14 cellular contexts compared by ENCODE assay signal in the genomic region with DNA sequence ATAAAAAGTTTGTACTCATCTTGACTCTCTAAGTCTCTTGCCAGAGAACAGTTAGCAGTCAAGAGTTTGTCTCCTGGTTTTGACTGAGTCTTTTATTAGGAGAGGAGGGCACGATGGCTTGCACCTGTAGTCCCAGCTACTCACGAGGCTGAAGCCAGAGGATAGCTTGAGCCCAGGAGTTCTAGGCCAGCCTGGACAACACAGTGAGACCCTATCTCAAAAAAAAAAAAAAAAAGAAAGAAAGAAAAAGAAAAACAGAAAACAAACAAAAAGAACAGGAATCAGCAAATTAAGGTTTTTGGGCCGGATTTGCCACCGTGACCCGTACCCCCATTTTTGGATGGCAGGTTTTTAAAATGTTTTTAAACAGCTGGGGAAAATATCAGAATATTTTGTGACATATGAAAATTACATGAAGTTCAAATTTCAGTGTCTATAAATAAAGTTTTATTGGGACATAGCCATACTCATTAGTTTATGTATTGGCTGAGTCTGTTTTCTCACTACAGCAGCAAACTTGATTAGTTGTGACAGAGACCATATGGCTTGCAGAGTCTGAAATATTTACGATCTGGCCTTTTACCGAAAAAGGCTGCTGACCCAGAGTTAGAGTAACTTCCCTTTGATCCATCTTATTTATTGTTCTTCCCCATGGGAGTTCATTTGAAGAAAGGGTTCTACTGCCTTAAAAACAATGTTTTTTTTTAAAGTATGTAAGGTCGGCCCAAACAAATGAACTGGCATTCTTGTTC. TPM values are rescaled to one million over a fixed set of nuclear protein-coding genes. Genes with fewer than 3 reads are reported as not detected.
DNase-seq lines count a peak whose midpoint lies in the region; ATAC-seq, FAIRE-seq and TF ChIP-seq lines count a peak whose summit lies in the region.
"Had no signal": no experiment of that assay in that cellular context is flagged by ENCODE, and none has a peak within 500 bp of the region (broad histone marks: within the 10 kb centered on the region; RNA-seq: fewer than 3 reads in every experiment).

No MANE protein-coding gene starts in this region.

- H3K4me2 ChIP-seq in A549 (peak overlapping the region; percentile 21; the same call in 2 of the 3 replicates), GM12878 (ENCODE audit: control insufficient read depth, insufficient read depth) (no peak overlapping the region)

- no peak overlapping the region for H2AFZ ChIP-seq in GM12878 (ENCODE audit: control insufficient read depth, low read depth, low read length)

- DNase-seq in A549 (ENCODE audit: low read depth in 1 of 2, low spot score in 1 of 2), result no peak
- no peak for DNase-seq in GM12878 (ENCODE audit: low read depth, low spot score)
- peak; percentile 82 for DNase-seq in left kidney (ENCODE audit: low read depth, low spot score)
- no peak for DNase-seq in HuH-7.5 (ENCODE audit: low spot score)
- no peak for DNase-seq in kidney
- no peak for DNase-seq in activated CD8-positive, alpha-beta memory T cell treated with anti-CD3 and anti-CD28 coated beads, Interleukin-2, amount 10 ng/mL, durations not matched to agents 7 days and 5 days
- DNase-seq: NCI-H1092, NCI-H2227 treated with DMSO at 0.1 percent for 48 hours, OCI-M1 had no signal

- TF ChIP-seq CTCF in A549 (IDR thresholded peaks at IDR 0.05), result no peak
- TF ChIP-seq CTCF in HEK293 (tag by site-specific recombination; IDR thresholded peaks at IDR 0.05), result no peak
- TF ChIP-seq CTCF in GM12878 (IDR thresholded peaks at IDR 0.05 in 2 of 3, conservative IDR thresholded peaks at IDR 0.05 in 1 of 3; ENCODE audit: control insufficient read depth in 2 of 3, extremely low read depth in 1 of 3, insufficient read depth in 1 of 3, low read depth in 3 of 3, low read length in 3 of 3), result no peak
- TF ChIP-seq CTCF in kidney (IDR thresholded peaks at IDR 0.05; ENCODE audit: borderline replicate concordance, extremely low read depth, insufficient read depth), result no peak

- no peak overlapping the region for H3K4me3 Mint-ChIP-seq in activated CD8-positive, alpha-beta memory T cell treated with anti-CD3 and anti-CD28 coated beads, Interleukin-2, amount 10 ng/mL, durations not matched to agents 7 days and 5 days

- no peak for TF ChIP-seq EP300 in A549 (IDR thresholded peaks at IDR 0.05)
- TF ChIP-seq EP300 in GM12878 (IDR thresholded peaks at IDR 0.05; ENCODE audit: borderline replicate concordance in 1 of 2, control insufficient read depth in 1 of 2, low read depth in 2 of 2, low read length in 2 of 2), result no peak

- H3K4me3 ChIP-seq in A549 (no peak overlapping the region), HEK293 (ENCODE audit: low read depth, low read length) (no peak overlapping the region), GM12878 (no peak overlapping the region), kidney (ENCODE audit: low read length in 2 of 2) (no peak overlapping the region)
- H3K4me3 ChIP-seq: esophagus muscularis mucosa had no signal

- no TSS peak for BruUV-seq in GM12878 (replicated peaks; lab: Mats Ljungman, UMichigan)

- H3K27me3 Mint-ChIP-seq in activated CD8-positive, alpha-beta memory T cell treated with anti-CD3 and anti-CD28 coated beads, Interleukin-2, amount 10 ng/mL, durations not matched to agents 7 days and 5 days, result no peaks in the 10 kb centered on the region

- intact Hi-C loops in GM12878 (cut with micrococcal nuclease; ENCODE audit: unreplicated experiment), result no loop called here
- intact Hi-C loops in kidney (cut with DNase I), result no loop called here

- TF ChIP-seq RAD21 in A549 (conservative IDR thresholded peaks at IDR 0.05 in 1 of 2, IDR thresholded peaks at IDR 0.05 in 1 of 2) (no peak), GM12878 (IDR thresholded peaks at IDR 0.05; ENCODE audit: insufficient read depth, low read depth, low read length) (no peak)

- CTCF ChIA-PET in A549 (lab: Yijun Ruan, JAX), result no interaction called here
- CTCF ChIA-PET in HEK293 (lab: Yijun Ruan, JAX), result no interaction called here
- CTCF ChIA-PET in GM12878 (lab: Yijun Ruan, JAX), result no interaction called here
- CTCF ChIA-PET in activated CD8-positive, alpha-beta memory T cell treated with anti-CD3 and anti-CD28 coated beads, Interleukin-2, amount 10 ng/mL, durations not matched to agents 7 days and 5 days (lab: Charles Lee), result no interaction called here

- 80% methylated on average over 8 of the region's 8 CpGs for WGBS in A549 (ENCODE audit: missing lambda C conversion rate)
- WGBS in GM12878 (ENCODE audit: insufficient coverage, insufficient replicate concordance, low lambda C conversion rate, missing lambda C conversion rate), result 98% methylated on average over 8 of the region's 8 CpGs

- TF ChIP-seq POLR2A in A549 (IDR thresholded peaks at IDR 0.05; ENCODE audit: low read length) (no peak), GM12878 (IDR thresholded peaks at IDR 0.05; ENCODE audit: low read depth, low read length) (no peak)

- H3K9me3 Mint-ChIP-seq in activated CD8-positive, alpha-beta memory T cell treated with anti-CD3 and anti-CD28 coated beads, Interleukin-2, amount 10 ng/mL, durations not matched to agents 7 days and 5 days (ENCODE audit: low read depth), result no peaks in the 10 kb centered on the region
- H3K9me3 Mint-ChIP-seq: activated naive CD4-positive, alpha-beta T cell treated with anti-CD3 and anti-CD28 coated beads, Interleukin-2, amount 50 U/mL, for 72 hours had no signal

- H3K36me3 Mint-ChIP-seq in activated CD8-positive, alpha-beta memory T cell treated with anti-CD3 and anti-CD28 coated beads, Interleukin-2, amount 10 ng/mL, durations not matched to agents 7 days and 5 days, result peaks cover 13% of the 10 kb centered on the region
- H3K36me3 Mint-ChIP-seq: activated naive CD4-positive, alpha-beta T cell treated with anti-CD3 and anti-CD28 coated beads, Interleukin-2, amount 50 U/mL, for 72 hours had no signal

- SMC1A ChIA-PET in GM12878 (lab: Charles Lee; ENCODE audit: uncharacterized antibody, unreplicated experiment), result no interaction called here

- RAD21 ChIA-PET in GM12878 (lab: Charles Lee; ENCODE audit: unreplicated experiment), result interaction anchor here (0.5 kb wide), 1 partner anchor 241 kb away, joined by 5 read pairs; no protein-coding TSS in a partner anchor

- H3K4me1 ChIP-seq in A549 (peaks cover 70% of the 10 kb centered on the region), HEK293 (ENCODE audit: control insufficient read depth, insufficient read depth, low read length) (peaks cover 22% of the 10 kb centered on the region), GM12878 (ENCODE audit: control insufficient read depth, insufficient read depth, low read length) (no peaks in the 10 kb centered on the region), kidney (ENCODE audit: control insufficient read depth in 1 of 2, insufficient read depth in 1 of 2, low read depth in 1 of 2, low read length in 2 of 2) (peaks cover 0 to 5% of the 10 kb centered on the region in 2 donors)

- POLR2A ChIA-PET in A549 (lab: Yijun Ruan, JAX) (interaction anchor here (0.7 kb wide), 1 partner anchor 58 kb away, joined by 3 read pairs; no protein-coding TSS in a partner anchor), HEK293 (lab: Yijun Ruan, JAX) (no interaction called here), GM12878 (lab: Charles Lee) (no interaction called here)

- no peaks in the 10 kb centered on the region for H4K20me1 ChIP-seq in GM12878 (ENCODE audit: control insufficient read depth, insufficient read depth)

- peaks cover 14% of the 10 kb centered on the region for H3K79me2 ChIP-seq in GM12878 (ENCODE audit: control insufficient read depth, insufficient read depth, low read length)

- H3K9ac ChIP-seq in GM12878 (ENCODE audit: control insufficient read depth, insufficient read depth, low read length) (no peak overlapping the region), kidney (ENCODE audit: low read length in 2 of 2) (no peak overlapping the region)

- H3K4me1 Mint-ChIP-seq in activated CD8-positive, alpha-beta memory T cell treated with anti-CD3 and anti-CD28 coated beads, Interleukin-2, amount 10 ng/mL, durations not matched to agents 7 days and 5 days, result peaks cover 14% of the 10 kb centered on the region

- ATAC-seq in A549, result no peak; a peak in 2 of 6 replicates
- no peak for ATAC-seq in GM12878
- ATAC-seq in activated CD8-positive, alpha-beta memory T cell treated with anti-CD3 and anti-CD28 coated beads, Interleukin-2, amount 10 ng/mL, durations not matched to agents 7 days and 5 days, result no peak
- ATAC-seq in HG03039 (IDR thresholded peaks at IDR 0.05; ENCODE audit: unreplicated experiment), result no peak
- ATAC-seq: activated naive CD4-positive, alpha-beta T cell treated with anti-CD3 and anti-CD28 coated beads, Interleukin-2, amount 50 U/mL, for 72 hours had no signal

- FAIRE-seq in A549 (lab: Jason Lieb, UNC), result no peak
- no peak for FAIRE-seq in GM12878 (lab: Jason Lieb, UNC)
- no peak for FAIRE-seq in kidney (lab: Jason Lieb, UNC)

- no peaks in the 10 kb centered on the region for H3K27me3 ChIP-seq in GM12878 (replicated peaks in 1 of 2; ENCODE audit: control insufficient read depth in 2 of 2, insufficient read depth in 2 of 2, low read length in 1 of 2)
- H3K27me3 ChIP-seq: esophagus muscularis mucosa had no signal

- H3K27ac Mint-ChIP-seq in activated CD8-positive, alpha-beta memory T cell treated with anti-CD3 and anti-CD28 coated beads, Interleukin-2, amount 10 ng/mL, durations not matched to agents 7 days and 5 days, result no peak overlapping the region
- H3K27ac Mint-ChIP-seq: activated naive CD4-positive, alpha-beta T cell treated with anti-CD3 and anti-CD28 coated beads, Interleukin-2, amount 50 U/mL, for 72 hours had no signal

- in situ Hi-C loops in GM12878 (cut with MboI), result no loop called here

- H3K9me3 ChIP-seq in A549 (no peaks in the 10 kb centered on the region), HEK293 (ENCODE audit: control insufficient read depth, insufficient read depth, low read depth, low read length) (no peaks in the 10 kb centered on the region), GM12878 (replicated peaks; ENCODE audit: control insufficient read depth, insufficient read depth, low read length) (no peaks in the 10 kb centered on the region), kidney (ENCODE audit: control insufficient read depth in 1 of 2, low read length in 2 of 2) (no peaks in the 10 kb centered on the region)
- H3K9me3 ChIP-seq: esophagus muscularis mucosa had no signal

- H3K36me3 ChIP-seq in HEK293 (ENCODE audit: control insufficient read depth in 2 of 2, insufficient read depth in 1 of 2, low read length in 2 of 2) (peaks cover 20 to 25% of the 10 kb centered on the region in 2 experiments), GM12878 (ENCODE audit: control insufficient read depth in 2 of 2, insufficient read depth in 2 of 2, low read length in 1 of 2) (no peaks in the 10 kb centered on the region), kidney (ENCODE audit: control insufficient read depth in 1 of 2, insufficient read depth in 2 of 2, low read length in 2 of 2) (peaks cover 0 to 4% of the 10 kb centered on the region in 2 donors)

- H3K27ac ChIP-seq in A549 (0 out of 6 replicates have a peak overlapping the region, but pooled peaks of 1 of the 2 experiments have one; percentile 5), HEK293 (ENCODE audit: extremely low read depth, low read depth, low read length) (no peak overlapping the region), GM12878 (ENCODE audit: control insufficient read depth, insufficient read depth) (no peak overlapping the region), kidney (ENCODE audit: low read depth in 2 of 2, low read length in 2 of 2) (no peak overlapping the region)
- H3K27ac ChIP-seq: esophagus muscularis mucosa, VCaP had no signal

RNA-seq across cellular contexts. Expression of gene VEZT, which starts 31.2 kb away (rescaled TPM):
- polyA plus RNA-seq in A549 (2011; rRNA removed) (256 and 259 TPM in 2 replicates), A549 (2017; fragmentation: RNase III; extraction: RNeasy Plus Mini Kit Qiagen cat#74134 plus additional on column Dnase treatment) (87.1 to 92.3 TPM (median 89.6 TPM) in 3 replicates), GM12878 (2011; rRNA removed) (134 and 148 TPM in 2 replicates), GM12878 (2014; fragmentation: Illumina TruSeq; extraction: Trizol) (100 and 126 TPM in 2 replicates), GM12878 (2014; fragmentation: Nextera tagmentation; extraction: Ambion mirVana) (10 to 100 TPM; 32.8 to 35.6 TPM), GM12878 (2014; rRNA removed) (49.7 and 67.3 TPM in 2 replicates), GM12878 (2016; fragmentation: Nextera tagmentation; extraction: Ambion mirVana) (10 to 100 TPM; 49.1 to 49.4 TPM), kidney (ENCODE audit: insufficient read depth, low read depth, low replicate concordance) (24.8 TPM)
- 45.9 and 52.6 TPM in 2 replicates for polyA plus RNA-seq in A549 (2012; cell fraction: cytosol; rRNA removed)
- 20.8 and 28.1 TPM in 2 replicates for polyA plus RNA-seq in A549 (2012; cell fraction: nucleus; rRNA removed)
- 184 and 235 TPM in 2 replicates for polyA minus RNA-seq in A549 (2011; rRNA and poly(A)+ RNA removed)
- total RNA-seq in GM12878 (2013; cell fraction: nucleolus; rRNA removed), result 290 and 298 TPM in 2 replicates
- total RNA-seq in GM12878 (2014; rRNA removed) (66.9 and 76.1 TPM in 2 replicates), GM12878 (2014; rRNA removed; fragmentation: Illumina TruSeq; extraction: Trizol) (88.4 and 93.8 TPM in 2 replicates), GM12878 (2021) (61.3 and 65.4 TPM in 2 replicates), kidney (69.0 TPM)
- polyA plus RNA-seq in GM12878 (2011; ENCODE audit: low read depth), result 24.2 TPM
- polyA plus RNA-seq in GM12878 (2011; cell fraction: cytosol; rRNA removed), result 49.8 and 63.4 TPM in 2 replicates
- polyA plus RNA-seq in GM12878 (2011; cell fraction: nucleus; rRNA removed), result 52.1 and 59.0 TPM in 2 replicates
- polyA plus RNA-seq in GM12878 (2012), result 33.9 and 41.9 TPM in 2 replicates
- 82.9 and 124 TPM in 2 replicates for polyA minus RNA-seq in GM12878 (2011; rRNA and poly(A)+ RNA removed)
- polyA minus RNA-seq in GM12878 (2011; cell fraction: cytosol; rRNA and poly(A)+ RNA removed), result 20.4 and 35.5 TPM in 2 replicates
- 47.4 and 67.4 TPM in 2 replicates for polyA minus RNA-seq in GM12878 (2011; cell fraction: nucleus; rRNA and poly(A)+ RNA removed)
- 10 to 100 TPM; 36.9 to 52.3 TPM for total RNA-seq in activated CD8-positive, alpha-beta memory T cell treated with anti-CD3 and anti-CD28 coated beads, Interleukin-2, amount 10 ng/mL, durations not matched to agents 7 days and 5 days

RNA-seq across cellular contexts. Expression of gene FGD6, which starts 31.5 kb away (rescaled TPM):
- polyA plus RNA-seq in A549 (2011; rRNA removed) (42.0 and 48.0 TPM in 2 replicates), A549 (2017; fragmentation: RNase III; extraction: RNeasy Plus Mini Kit Qiagen cat#74134 plus additional on column Dnase treatment) (15.5 to 17.6 TPM (median 16.5 TPM) in 3 replicates), GM12878 (2011; rRNA removed) (2.8 and 3.4 TPM in 2 replicates), GM12878 (2014; fragmentation: Illumina TruSeq; extraction: Trizol) (9.3 and 11.5 TPM in 2 replicates), GM12878 (2014; fragmentation: Nextera tagmentation; extraction: Ambion mirVana) (1 to 10 TPM; 2.4 to 3.3 TPM), GM12878 (2014; rRNA removed) (5.7 and 6.1 TPM in 2 replicates), GM12878 (2016; fragmentation: Nextera tagmentation; extraction: Ambion mirVana) (1 to 10 TPM; 9.4 to 9.6 TPM), kidney (ENCODE audit: insufficient read depth, low read depth, low replicate concordance) (1.2 TPM)
- 6.0 and 6.7 TPM in 2 replicates for polyA plus RNA-seq in A549 (2012; cell fraction: cytosol; rRNA removed)
- 10.5 and 17.1 TPM in 2 replicates for polyA plus RNA-seq in A549 (2012; cell fraction: nucleus; rRNA removed)
- polyA minus RNA-seq in A549 (2011; rRNA and poly(A)+ RNA removed), result 54.8 and 54.9 TPM in 2 replicates
- total RNA-seq in GM12878 (2013; cell fraction: nucleolus; rRNA removed), result 6.2 and 7.0 TPM in 2 replicates
- total RNA-seq in GM12878 (2014; rRNA removed) (8.5 and 9.3 TPM in 2 replicates), GM12878 (2014; rRNA removed; fragmentation: Illumina TruSeq; extraction: Trizol) (12.3 and 12.8 TPM in 2 replicates), GM12878 (2021) (11.6 and 15.5 TPM in 2 replicates), kidney (19.8 TPM)
- polyA plus RNA-seq in GM12878 (2011; ENCODE audit: low read depth), result 1.2 TPM
- 1.2 and 1.3 TPM in 2 replicates for polyA plus RNA-seq in GM12878 (2011; cell fraction: cytosol; rRNA removed)
- 1.8 and 2.4 TPM in 2 replicates for polyA plus RNA-seq in GM12878 (2011; cell fraction: nucleus; rRNA removed)
- 1.2 and 1.5 TPM in 2 replicates for polyA plus RNA-seq in GM12878 (2012)
- polyA minus RNA-seq in GM12878 (2011; rRNA and poly(A)+ RNA removed), result 3.5 and 4.2 TPM in 2 replicates
- polyA minus RNA-seq in GM12878 (2011; cell fraction: cytosol; rRNA and poly(A)+ RNA removed), result 2.1 and 3.1 TPM in 2 replicates
- 2.9 and 4.3 TPM in 2 replicates for polyA minus RNA-seq in GM12878 (2011; cell fraction: nucleus; rRNA and poly(A)+ RNA removed)
- under 1 TPM; 0.56 to 0.91 TPM for total RNA-seq in activated CD8-positive, alpha-beta memory T cell treated with anti-CD3 and anti-CD28 coated beads, Interleukin-2, amount 10 ng/mL, durations not matched to agents 7 days and 5 days
